20 cellular contexts compared by ENCODE assay signal in genomic region chr12:68137278-68137930, GRCh38. TPM values are rescaled to one million over a fixed set of nuclear protein-coding genes. Genes with fewer than 3 reads are reported as not detected.
A peak's percentile ranks its signal among the peaks of the same experiment; 100 is the strongest.
DNase-seq lines count a peak whose midpoint lies in the region; ATAC-seq, FAIRE-seq and TF ChIP-seq lines count a peak whose summit lies in the region.
"Had no signal": no experiment of that assay in that cellular context is flagged by ENCODE, and none has a peak within 500 bp of the region (broad histone marks: within the 10 kb centered on the region; RNA-seq: fewer than 3 reads in every experiment).

No MANE protein-coding gene starts in this region.

- DNase-seq in activated naive CD4-positive, alpha-beta T cell treated with anti-CD3 and anti-CD28 coated beads, Interleukin-2, amount 10 ng/mL, durations not matched to agents 7 days and 5 days, result no peak
- DNase-seq in activated naive CD4-positive, alpha-beta T cell treated with anti-CD3 and anti-CD28 coated beads, Interleukin-2, amount 50 U/mL, for 16 hours, result no peak
- no peak for DNase-seq in effector memory CD8-positive, alpha-beta T cell
- no peak for DNase-seq in right atrium auricular region (ENCODE audit: low spot score)
- DNase-seq in RCC 7860 (ENCODE audit: low spot score), result no peak
- no peak for DNase-seq in tibial artery
- no peak for DNase-seq in HCEC 1CT
- DNase-seq: activated CD4-positive, alpha-beta T cell treated with anti-CD3 and anti-CD28 coated beads, Interleukin-2, amount 50 U/mL, for 1 hour; DMS79 treated with DMSO at 0.1 percent for 48 hours; NCI-H2107; NCI-H510A treated with DMSO at 0.1 percent for 48 hours; stimulated activated CD4-positive, alpha-beta T cell treated with anti-CD3 and anti-CD28 coated beads, Interleukin-4, amount 100 ng/mL, for 1 hour had no signal

- H3K36me3 Mint-ChIP-seq in activated naive CD4-positive, alpha-beta T cell treated with anti-CD3 and anti-CD28 coated beads, Interleukin-2, amount 10 ng/mL, durations not matched to agents 7 days and 5 days, result peaks cover 6% of the 10 kb centered on the region
- H3K36me3 Mint-ChIP-seq in T-helper 1 cell treated with Interleukin-12 subunit alpha and Interleukin-12 subunit beta and Interleukin-4 antibody, amounts not matched to agents 30 μg/mL and 1 μg/mL, for 36 hours (ENCODE audit: low read depth), result peaks cover 33% of the 10 kb centered on the region
- H3K36me3 Mint-ChIP-seq in effector memory CD8-positive, alpha-beta T cell (ENCODE audit: insufficient read depth), result no peaks in the 10 kb centered on the region

- H3K4me3 ChIP-seq in right atrium auricular region (no peak overlapping the region), tibial artery (no peak overlapping the region)
- H3K4me3 ChIP-seq: K562, prostate gland, skin epidermis, suprapubic skin had no signal

- intact Hi-C loops in tibial artery (cut with DNase I; ENCODE audit: low total_unique reads), result no loop called here

- no peaks in the 10 kb centered on the region for H3K27me3 Mint-ChIP-seq in activated naive CD4-positive, alpha-beta T cell treated with anti-CD3 and anti-CD28 coated beads, Interleukin-2, amount 10 ng/mL, durations not matched to agents 7 days and 5 days
- H3K27me3 Mint-ChIP-seq in T-helper 1 cell treated with Interleukin-12 subunit alpha and Interleukin-12 subunit beta and Interleukin-4 antibody, amounts not matched to agents 30 μg/mL and 1 μg/mL, for 36 hours (ENCODE audit: low read depth), result no peaks in the 10 kb centered on the region
- no peaks in the 10 kb centered on the region for H3K27me3 Mint-ChIP-seq in effector memory CD8-positive, alpha-beta T cell

- H3K9me3 Mint-ChIP-seq in activated naive CD4-positive, alpha-beta T cell treated with anti-CD3 and anti-CD28 coated beads, Interleukin-2, amount 10 ng/mL, durations not matched to agents 7 days and 5 days, result peaks cover 10% of the 10 kb centered on the region
- peaks cover 19% of the 10 kb centered on the region for H3K9me3 Mint-ChIP-seq in T-helper 1 cell treated with Interleukin-12 subunit alpha and Interleukin-12 subunit beta and Interleukin-4 antibody, amounts not matched to agents 30 μg/mL and 1 μg/mL, for 36 hours
- H3K9me3 Mint-ChIP-seq in effector memory CD8-positive, alpha-beta T cell, result no peaks in the 10 kb centered on the region

- no peak for FAIRE-seq in RCC 7860 (lab: Jason Lieb, UNC)
- FAIRE-seq: K562 had no signal

- no peak for TF ChIP-seq CTCF in right atrium auricular region (IDR thresholded peaks at IDR 0.05)
- TF ChIP-seq CTCF in tibial artery (IDR thresholded peaks at IDR 0.05), result no peak

- H3K4me3 Mint-ChIP-seq in activated naive CD4-positive, alpha-beta T cell treated with anti-CD3 and anti-CD28 coated beads, Interleukin-2, amount 10 ng/mL, durations not matched to agents 7 days and 5 days, result no peak overlapping the region
- peak overlapping the region; percentile 40 for H3K4me3 Mint-ChIP-seq in T-helper 1 cell treated with Interleukin-12 subunit alpha and Interleukin-12 subunit beta and Interleukin-4 antibody, amounts not matched to agents 30 μg/mL and 1 μg/mL, for 36 hours
- peak overlapping the region in 1 of 2 donors; percentile 26 for H3K4me3 Mint-ChIP-seq in effector memory CD8-positive, alpha-beta T cell

- H3K27me3 ChIP-seq in right atrium auricular region (no peaks in the 10 kb centered on the region), tibial artery (no peaks in the 10 kb centered on the region)
- H3K27me3 ChIP-seq: suprapubic skin had no signal

- H3K4me1 ChIP-seq in right atrium auricular region (no peaks in the 10 kb centered on the region), tibial artery (no peaks in the 10 kb centered on the region)
- H3K4me1 ChIP-seq: prostate gland, suprapubic skin had no signal

- H3K9me3 ChIP-seq in right atrium auricular region, result no peaks in the 10 kb centered on the region
- peaks cover 0 to under 1% (median 0%) of the 10 kb centered on the region in 3 donors for H3K9me3 ChIP-seq in tibial artery
- H3K9me3 ChIP-seq: prostate gland, suprapubic skin had no signal

- peaks cover 54% of the 10 kb centered on the region for H3K4me1 Mint-ChIP-seq in activated naive CD4-positive, alpha-beta T cell treated with anti-CD3 and anti-CD28 coated beads, Interleukin-2, amount 10 ng/mL, durations not matched to agents 7 days and 5 days
- H3K4me1 Mint-ChIP-seq in T-helper 1 cell treated with Interleukin-12 subunit alpha and Interleukin-12 subunit beta and Interleukin-4 antibody, amounts not matched to agents 30 μg/mL and 1 μg/mL, for 36 hours (ENCODE audit: low read depth), result peaks cover 65% of the 10 kb centered on the region
- H3K4me1 Mint-ChIP-seq in effector memory CD8-positive, alpha-beta T cell (ENCODE audit: low read depth in 2 of 2), result peaks cover 19 to 46% of the 10 kb centered on the region in 2 donors

- H3K36me3 ChIP-seq in right atrium auricular region (no peaks in the 10 kb centered on the region), tibial artery (no peaks in the 10 kb centered on the region)
- H3K36me3 ChIP-seq: prostate gland, suprapubic skin had no signal

- CTCF ChIA-PET in activated naive CD4-positive, alpha-beta T cell treated with anti-CD3 and anti-CD28 coated beads, Interleukin-2, amount 10 ng/mL, durations not matched to agents 7 days and 5 days (lab: Charles Lee), result interaction anchor here (1.2 to 1.6 kb wide), 3 partner anchors 17 to 97 kb away, joined by 3 to 7 read pairs (median 4); no protein-coding TSS in a partner anchor

- H3K27ac ChIP-seq in right atrium auricular region, result no peak overlapping the region
- no peak overlapping the region for H3K27ac ChIP-seq in tibial artery
- H3K27ac ChIP-seq: prostate gland, suprapubic skin had no signal

- ATAC-seq in effector memory CD8-positive, alpha-beta T cell (replicated peaks), result peak; percentile 51
- ATAC-seq: K562, SK-N-SH treated with all-trans-retinoic acid at 6 μM for 48 hours had no signal

- peak overlapping the region; percentile 71 for H3K27ac Mint-ChIP-seq in activated naive CD4-positive, alpha-beta T cell treated with anti-CD3 and anti-CD28 coated beads, Interleukin-2, amount 10 ng/mL, durations not matched to agents 7 days and 5 days
- H3K27ac Mint-ChIP-seq in T-helper 1 cell treated with Interleukin-12 subunit alpha and Interleukin-12 subunit beta and Interleukin-4 antibody, amounts not matched to agents 30 μg/mL and 1 μg/mL, for 36 hours, result peak overlapping the region; percentile 71
- peak overlapping the region in 1 of 2 donors; percentile 64 for H3K27ac Mint-ChIP-seq in effector memory CD8-positive, alpha-beta T cell

RNA-seq across cellular contexts. Expression of gene IFNG, which starts 22.1 kb away (rescaled TPM):
- total RNA-seq in right atrium auricular region, result not detected
- total RNA-seq: cerebellum, prostate gland, RPMI7951, suprapubic skin had no signal
